In the genomic region with DNA sequence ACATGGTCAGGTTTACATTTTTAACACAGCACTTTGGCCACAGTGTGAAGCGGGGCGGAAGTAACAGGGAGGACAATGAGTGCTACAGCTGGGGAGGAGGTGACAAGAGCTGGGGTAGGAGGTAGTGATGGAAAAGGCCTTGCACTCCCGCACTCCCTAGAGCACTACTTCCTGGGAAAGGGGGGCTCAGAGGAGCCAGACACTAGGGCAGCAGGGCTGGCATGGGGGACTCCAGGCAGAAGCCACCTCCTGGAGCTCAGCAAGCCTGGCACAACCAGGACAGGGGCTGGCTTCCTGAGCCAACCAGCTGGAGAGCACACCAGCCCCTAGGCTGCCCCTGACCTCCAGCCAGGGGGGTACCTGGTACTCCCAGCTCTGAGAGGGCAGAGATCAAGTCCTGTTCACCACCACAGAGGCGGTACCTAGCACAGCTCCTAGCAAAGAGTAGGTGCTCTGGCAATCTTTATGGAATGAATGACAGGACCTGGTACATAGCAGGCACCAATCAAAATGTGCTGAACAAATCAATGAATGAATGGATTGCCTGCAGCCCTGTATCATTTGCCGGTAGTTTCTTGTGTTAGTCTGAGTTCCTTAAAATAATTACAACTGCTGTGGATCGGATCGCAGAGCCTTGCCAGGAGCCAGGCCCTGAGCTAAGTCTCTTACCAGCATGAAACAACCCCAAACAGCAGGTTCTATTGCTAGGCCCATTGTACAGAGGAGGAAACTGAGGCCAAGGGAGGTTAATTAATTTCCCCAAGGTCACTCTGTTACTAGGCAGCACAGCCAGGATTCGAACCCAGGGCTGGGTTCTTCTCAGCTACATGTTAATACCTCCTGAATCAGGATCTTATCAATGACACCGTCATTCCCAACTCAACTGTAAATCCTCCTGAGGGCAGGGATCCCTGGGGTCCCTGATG, we compare ENCODE assay signal across 19 cellular contexts. TPM values are rescaled to one million over a fixed set of nuclear protein-coding genes. Genes with fewer than 3 reads are reported as not detected.
DNase-seq lines count a peak whose midpoint lies in the region; ATAC-seq, FAIRE-seq and TF ChIP-seq lines count a peak whose summit lies in the region.
"Had no signal": no experiment of that assay in that cellular context is flagged by ENCODE, and none has a peak within 500 bp of the region (broad histone marks: within the 10 kb centered on the region; RNA-seq: fewer than 3 reads in every experiment).

No MANE protein-coding gene starts in this region.

- ATAC-seq in activated CD8-positive, alpha-beta memory T cell treated with anti-CD3 and anti-CD28 coated beads, Interleukin-2, amount 10 ng/mL, durations not matched to agents 7 days and 5 days, result peak; percentile 28
- no peak for ATAC-seq in activated T-helper 17 cell treated with anti-CD3 and anti-CD28 coated beads, Interleukin-2, amount 50 U/mL, for 72 hours (replicated peaks)
- ATAC-seq in HepG2 (peak; percentile 77), gastrocnemius medialis (no peak)
- no peak for ATAC-seq in stimulated activated naive CD8-positive, alpha-beta T cell treated with anti-CD3 and anti-CD28 coated beads, Interleukin-15, amount 100 ng/mL, for 72 hours
- ATAC-seq: A549, foreskin keratinocyte, right cardiac atrium, SK-N-SH treated with all-trans-retinoic acid at 6 μM for 48 hours had no signal

- 54% methylated on average over 9 of the region's 9 CpGs for WGBS in HepG2 (ENCODE audit: low lambda C conversion rate)

- no peak overlapping the region for H2AFZ ChIP-seq in HepG2 (ENCODE audit: low read length)

- H3K9me3 ChIP-seq in HepG2 (ENCODE audit: low read length) (no peaks in the 10 kb centered on the region), gastrocnemius medialis (no peaks in the 10 kb centered on the region)
- H3K9me3 ChIP-seq: A549, Caco-2, thyroid gland had no signal

- 0 out of 2 replicates have a peak, but pooled peaks cover 5% of the 10 kb centered on the region for H4K20me1 ChIP-seq in HepG2 (ENCODE audit: insufficient read depth, low read length)

- no peak for TF ChIP-seq EP300 in HepG2 (IDR thresholded peaks at IDR 0.05; ENCODE audit: low read depth in 2 of 2, low read length in 2 of 2)
- TF ChIP-seq EP300 in HepG2 (CRISPR knock-in tag; IDR thresholded peaks at IDR 0.05; ENCODE audit: borderline replicate concordance), result no peak

- TF ChIP-seq CTCF in HepG2 (CRISPR knock-in tag; IDR thresholded peaks at IDR 0.05) (0 out of 2 replicates have a peak, but pooled peaks have one; percentile 10), gastrocnemius medialis (IDR thresholded peaks at IDR 0.05 in 4 of 5, conservative IDR thresholded peaks at IDR 0.05 in 1 of 5) (no peak)

- BruUV-seq in HepG2 (replicated peaks; lab: Mats Ljungman, UMichigan), result no TSS peak

- H3K36me3 ChIP-seq in HepG2 (replicated peaks in 1 of 2; ENCODE audit: control insufficient read depth in 1 of 2, insufficient read depth in 2 of 2, low read length in 2 of 2) (no peaks in the 10 kb centered on the region), gastrocnemius medialis (no peaks in the 10 kb centered on the region)
- H3K36me3 ChIP-seq: cardiac muscle cell, thyroid gland had no signal

- peaks cover 4% of the 10 kb centered on the region for H3K79me2 ChIP-seq in HepG2 (ENCODE audit: insufficient read depth, low read length)

- H3K27ac Mint-ChIP-seq in activated CD8-positive, alpha-beta memory T cell treated with anti-CD3 and anti-CD28 coated beads, Interleukin-2, amount 10 ng/mL, durations not matched to agents 7 days and 5 days, result no peak overlapping the region
- peak overlapping the region; percentile 28 for H3K27ac Mint-ChIP-seq in activated T-helper 17 cell treated with anti-CD3 and anti-CD28 coated beads, Interleukin-2, amount 50 U/mL, for 72 hours
- H3K27ac Mint-ChIP-seq in stimulated activated naive CD8-positive, alpha-beta T cell treated with anti-CD3 and anti-CD28 coated beads, Interleukin-15, amount 100 ng/mL, for 72 hours, result peak overlapping the region; percentile 22 to 32

- H3K4me3 ChIP-seq in HepG2 (replicated peaks in 1 of 3; ENCODE audit: insufficient read depth in 1 of 3, low read depth in 2 of 3, low read length in 3 of 3) (peak overlapping the region in 1 of 3 experiments; percentile 3; a peak in 1 of 6 replicates), gastrocnemius medialis (no peak overlapping the region)
- H3K4me3 ChIP-seq: A549, cardiac muscle cell, thyroid gland had no signal

- no peaks in the 10 kb centered on the region for H3K27me3 ChIP-seq in HepG2 (ENCODE audit: control insufficient read depth in 1 of 2, insufficient read depth in 2 of 2, low read length in 2 of 2)
- H3K27me3 ChIP-seq in gastrocnemius medialis, result no peaks in the 10 kb centered on the region
- H3K27me3 ChIP-seq: cardiac muscle cell, thyroid gland had no signal

- POLR2A ChIA-PET in HepG2 (lab: Yijun Ruan, JAX), result interaction anchor here (0.9 to 2.6 kb wide), 8 partner anchors 11 to 46 kb away, joined by 3 to 16 read pairs (median 7); no protein-coding TSS in a partner anchor

- intact Hi-C loops in HepG2 (cut with micrococcal nuclease; ENCODE audit: unreplicated experiment) (no loop called here), gastrocnemius medialis (cut with DNase I; ENCODE audit: low total_unique reads) (no loop called here)

- no peaks in the 10 kb centered on the region for H3K36me3 Mint-ChIP-seq in activated CD8-positive, alpha-beta memory T cell treated with anti-CD3 and anti-CD28 coated beads, Interleukin-2, amount 10 ng/mL, durations not matched to agents 7 days and 5 days
- H3K36me3 Mint-ChIP-seq in activated T-helper 17 cell treated with anti-CD3 and anti-CD28 coated beads, Interleukin-2, amount 50 U/mL, for 72 hours (ENCODE audit: low read depth), result no peaks in the 10 kb centered on the region

- H3K9ac ChIP-seq in HepG2 (ENCODE audit: insufficient read depth, low read depth, low read length), result no peak overlapping the region

- no peak for TF ChIP-seq RAD21 in HepG2 (CRISPR knock-in tag; IDR thresholded peaks at IDR 0.05)

- H3K4me2 ChIP-seq in HepG2 (ENCODE audit: low read depth, low read length), result peak overlapping the region; percentile 34
- H3K4me2 ChIP-seq: A549 had no signal

- CTCF ChIA-PET in activated CD8-positive, alpha-beta memory T cell treated with anti-CD3 and anti-CD28 coated beads, Interleukin-2, amount 10 ng/mL, durations not matched to agents 7 days and 5 days (lab: Charles Lee), result interaction anchor here (0.8 to 1.4 kb wide), 4 partner anchors 11 to 74 kb away, joined by 3 read pairs; no protein-coding TSS in a partner anchor
- CTCF ChIA-PET in HepG2 (lab: Yijun Ruan, JAX; ENCODE audit: low intra/inter-chr PET ratio, low total read pairs), result no interaction called here

- H3K27me3 Mint-ChIP-seq in activated CD8-positive, alpha-beta memory T cell treated with anti-CD3 and anti-CD28 coated beads, Interleukin-2, amount 10 ng/mL, durations not matched to agents 7 days and 5 days, result no peaks in the 10 kb centered on the region
- no peaks in the 10 kb centered on the region for H3K27me3 Mint-ChIP-seq in activated T-helper 17 cell treated with anti-CD3 and anti-CD28 coated beads, Interleukin-2, amount 50 U/mL, for 72 hours
- no peaks in the 10 kb centered on the region for H3K27me3 Mint-ChIP-seq in stimulated activated naive CD8-positive, alpha-beta T cell treated with anti-CD3 and anti-CD28 coated beads, Interleukin-15, amount 100 ng/mL, for 72 hours

- H3K27ac ChIP-seq in HepG2 (ENCODE audit: extremely low read length, insufficient read depth, low read length), result peak overlapping the region; percentile 1
- H3K27ac ChIP-seq in gastrocnemius medialis, result no peak overlapping the region
- H3K27ac ChIP-seq: A549, foreskin keratinocyte, thyroid gland had no signal

- no peak for FAIRE-seq in HepG2 (lab: Jason Lieb, UNC)
- FAIRE-seq: A549, endometrium had no signal

- no peak overlapping the region for H3K4me3 Mint-ChIP-seq in activated CD8-positive, alpha-beta memory T cell treated with anti-CD3 and anti-CD28 coated beads, Interleukin-2, amount 10 ng/mL, durations not matched to agents 7 days and 5 days
- H3K4me3 Mint-ChIP-seq in activated T-helper 17 cell treated with anti-CD3 and anti-CD28 coated beads, Interleukin-2, amount 50 U/mL, for 72 hours, result no peak overlapping the region
- no peak overlapping the region for H3K4me3 Mint-ChIP-seq in stimulated activated naive CD8-positive, alpha-beta T cell treated with anti-CD3 and anti-CD28 coated beads, Interleukin-15, amount 100 ng/mL, for 72 hours

- TF ChIP-seq POLR2A in HepG2 (IDR thresholded peaks at IDR 0.05; ENCODE audit: insufficient read depth in 1 of 2, low read depth in 2 of 2, low read length in 2 of 2) (no peak), gastrocnemius medialis (IDR thresholded peaks at IDR 0.05) (no peak)

- H3K9me3 Mint-ChIP-seq in activated CD8-positive, alpha-beta memory T cell treated with anti-CD3 and anti-CD28 coated beads, Interleukin-2, amount 10 ng/mL, durations not matched to agents 7 days and 5 days (ENCODE audit: low read depth), result no peaks in the 10 kb centered on the region
- no peaks in the 10 kb centered on the region for H3K9me3 Mint-ChIP-seq in activated T-helper 17 cell treated with anti-CD3 and anti-CD28 coated beads, Interleukin-2, amount 50 U/mL, for 72 hours
- H3K9me3 Mint-ChIP-seq in stimulated activated naive CD8-positive, alpha-beta T cell treated with anti-CD3 and anti-CD28 coated beads, Interleukin-15, amount 100 ng/mL, for 72 hours, result no peaks in the 10 kb centered on the region

- peaks cover 87% of the 10 kb centered on the region for H3K4me1 ChIP-seq in HepG2 (ENCODE audit: insufficient read depth, low read length)
- no peaks in the 10 kb centered on the region for H3K4me1 ChIP-seq in gastrocnemius medialis
- H3K4me1 ChIP-seq: foreskin keratinocyte had no signal

- DNase-seq in activated CD8-positive, alpha-beta memory T cell treated with anti-CD3 and anti-CD28 coated beads, Interleukin-2, amount 10 ng/mL, durations not matched to agents 7 days and 5 days, result no peak
- DNase-seq in activated CD8-positive, alpha-beta memory T cell treated with anti-CD3 and anti-CD28 coated beads, Interleukin-2, amount 50 U/mL, for 48 hours, result no peak
- DNase-seq in HepG2 (ENCODE audit: low spot score) (peak; percentile 47), NCI-H524 treated with DMSO at 0.1 percent for 48 hours (lab: John Stamatoyannopoulos, UW) (no peak), Ammon's horn (ENCODE audit: low spot score) (no peak), gastrocnemius medialis (no peak)
- no peak for DNase-seq in stimulated activated naive CD8-positive, alpha-beta T cell treated with anti-CD3 and anti-CD28 coated beads, Interleukin-15, amount 100 ng/mL, for 72 hours
- DNase-seq: Caco-2; foreskin keratinocyte; NCI-H1930; NCI-H526; right cardiac atrium; stimulated activated CD4-positive, alpha-beta T cell treated with anti-CD3 and anti-CD28 coated beads, Interleukin-2, amount 100 ng/mL, for 24 hours; thyroid gland had no signal

- in situ Hi-C loops in HepG2 (cut with HindIII; ENCODE audit: extremely low pct_ligation_motif_present, low pct_unique_long_range_greater_than_20kb) (no loop called here), gastrocnemius medialis (cut with MboI; ENCODE audit: low sequenced_read_pairs in 4 of 4) (no loop called here)

- H3K4me1 Mint-ChIP-seq in activated CD8-positive, alpha-beta memory T cell treated with anti-CD3 and anti-CD28 coated beads, Interleukin-2, amount 10 ng/mL, durations not matched to agents 7 days and 5 days, result peaks cover 10% of the 10 kb centered on the region
- H3K4me1 Mint-ChIP-seq in activated T-helper 17 cell treated with anti-CD3 and anti-CD28 coated beads, Interleukin-2, amount 50 U/mL, for 72 hours, result peaks cover 18% of the 10 kb centered on the region
- H3K4me1 Mint-ChIP-seq in stimulated activated naive CD8-positive, alpha-beta T cell treated with anti-CD3 and anti-CD28 coated beads, Interleukin-15, amount 100 ng/mL, for 72 hours, result peaks cover 52% of the 10 kb centered on the region

RNA-seq across cellular contexts. Expression of gene NOL4L, which starts 15.5 kb away (rescaled TPM):
- 10 to 100 TPM; 15.2 to 18.3 TPM for total RNA-seq in activated CD8-positive, alpha-beta memory T cell treated with anti-CD3 and anti-CD28 coated beads, Interleukin-2, amount 10 ng/mL, durations not matched to agents 7 days and 5 days
- 10 to 100 TPM in 1 of 2 donors, 1 to 10 TPM in 1; 9.9 to 28.5 TPM for total RNA-seq in activated T-helper 17 cell treated with anti-CD3 and anti-CD28 coated beads, Interleukin-2, amount 50 U/mL, for 72 hours
- 16.6 and 16.9 TPM in 2 replicates for total RNA-seq in HepG2 (2016; rRNA removed; fragmentation: Illumina TruSeq; extraction: Trizol)
- 19.2 and 19.4 TPM in 2 replicates for total RNA-seq in HepG2 (2016; cell fraction: cytosol; rRNA removed; fragmentation: Illumina TruSeq; extraction: Trizol; ENCODE audit: low read depth)
- 14.6 and 17.1 TPM in 2 replicates for total RNA-seq in HepG2 (2016; cell fraction: insoluble cytoplasmic fraction; rRNA removed; fragmentation: Illumina TruSeq; extraction: Trizol)
- total RNA-seq in HepG2 (2016; cell fraction: membrane; rRNA removed; fragmentation: Illumina TruSeq; extraction: Trizol), result 21.3 and 24.1 TPM in 2 replicates
- 21.2 and 22.3 TPM in 2 replicates for total RNA-seq in HepG2 (2016; cell fraction: nucleus; rRNA removed; fragmentation: Illumina TruSeq; extraction: Trizol)
- polyA plus RNA-seq in HepG2 (2011; rRNA removed), result 35.4 and 38.7 TPM in 2 replicates
- polyA plus RNA-seq in HepG2 (2011; cell fraction: cytosol; rRNA removed), result 16.5 and 20.9 TPM in 2 replicates
- polyA plus RNA-seq in HepG2 (2011; cell fraction: nucleus; rRNA removed), result 91.0 and 107 TPM in 2 replicates
- polyA plus RNA-seq in HepG2 (2012), result 36.0 and 39.2 TPM in 2 replicates
- polyA plus RNA-seq in HepG2 (2016; cell fraction: cytosol; fragmentation: Illumina TruSeq; extraction: Trizol; ENCODE audit: low read depth), result 35.0 and 39.6 TPM in 2 replicates
- 21.6 and 26.9 TPM in 2 replicates for polyA plus RNA-seq in HepG2 (2016; cell fraction: insoluble cytoplasmic fraction; fragmentation: Illumina TruSeq; extraction: Trizol; ENCODE audit: low read depth)
- 31.2 and 32.6 TPM in 2 replicates for polyA plus RNA-seq in HepG2 (2016; cell fraction: membrane; fragmentation: Illumina TruSeq; extraction: Trizol; ENCODE audit: low read depth)
- 57.5 and 60.6 TPM in 2 replicates for polyA plus RNA-seq in HepG2 (2016; cell fraction: nucleus; fragmentation: Illumina TruSeq; extraction: Trizol; ENCODE audit: insufficient read depth, low read depth)
- 6.7 and 47.8 TPM in 2 replicates for polyA minus RNA-seq in HepG2 (2011; rRNA and poly(A)+ RNA removed; ENCODE audit: low replicate concordance)
- 28.0 and 37.6 TPM in 2 replicates for polyA minus RNA-seq in HepG2 (2011; cell fraction: cytosol; rRNA and poly(A)+ RNA removed)
- polyA minus RNA-seq in HepG2 (2011; cell fraction: nucleus; rRNA and poly(A)+ RNA removed), result 30.5 and 30.6 TPM in 2 replicates
- 1 to 10 TPM; 1.4 to 1.9 (median 1.7) TPM for total RNA-seq in gastrocnemius medialis

Comparison
In these comparisons a context has a peak if more than half of its experiments do, and no peak if none do; other contexts are left out.
1. ATAC-seq: peak in activated CD8-positive, alpha-beta memory T cell treated with anti-CD3 and anti-CD28 coated beads, Interleukin-2, amount 10 ng/mL, durations not matched to agents 7 days and 5 days (single experiment) and HepG2 (single experiment); none in activated T-helper 17 cell treated with anti-CD3 and anti-CD28 coated beads, Interleukin-2, amount 50 U/mL, for 72 hours (single experiment), stimulated activated naive CD8-positive, alpha-beta T cell treated with anti-CD3 and anti-CD28 coated beads, Interleukin-15, amount 100 ng/mL, for 72 hours (single experiment) and gastrocnemius medialis (0 of 2).